30 cellular contexts compared by ENCODE assay signal in genomic region chr1:17637055-17637454, GRCh38.
"Had no signal": no experiment of that assay in that cellular context is flagged by ENCODE, and none has a peak within 500 bp of the region (broad histone marks: within the 10 kb centered on the region; RNA-seq: fewer than 3 reads in every experiment).

No MANE protein-coding gene starts in this region.

- H3K9me3 Mint-ChIP-seq: activated CD4-positive, alpha-beta T cell treated with anti-CD3 and anti-CD28 coated beads, Interleukin-2, amount 10 ng/mL, durations not matched to agents 7 days and 5 days; activated CD8-positive, alpha-beta T cell treated with anti-CD3 and anti-CD28 coated beads for 36 hours; activated naive CD4-positive, alpha-beta T cell treated with anti-CD3 and anti-CD28 coated beads, Interleukin-2, amount 50 U/mL, for 72 hours; mesothelial cell of epicardium; naive B cell had no signal

- H3K27me3 ChIP-seq: body of pancreas, cardiac muscle cell, gastroesophageal sphincter, hepatocyte, pancreas, suprapubic skin, transverse colon had no signal

- H3K9me3 ChIP-seq: body of pancreas, gastroesophageal sphincter, left ventricle myocardium inferior, pancreas, prostate gland, suprapubic skin, transverse colon had no signal

- H3K4me1 ChIP-seq: body of pancreas, pancreas, prostate gland, transverse colon had no signal

- H3K36me3 Mint-ChIP-seq: activated CD8-positive, alpha-beta memory T cell treated with anti-CD3 and anti-CD28 coated beads, Interleukin-2, amount 10 ng/mL, durations not matched to agents 7 days and 5 days; activated naive CD4-positive, alpha-beta T cell treated with anti-CD3 and anti-CD28 coated beads, Interleukin-2, amount 50 U/mL, for 72 hours; naive B cell had no signal

- H3K27ac ChIP-seq: body of pancreas, cardiac muscle cell, hepatocyte, left ventricle myocardium inferior, pancreas, prostate gland, suprapubic skin, transverse colon, WERI-Rb-1 had no signal

- H3K27me3 Mint-ChIP-seq: activated CD4-positive, alpha-beta T cell treated with anti-CD3 and anti-CD28 coated beads, Interleukin-2, amount 10 ng/mL, durations not matched to agents 7 days and 5 days; activated CD8-positive, alpha-beta memory T cell treated with anti-CD3 and anti-CD28 coated beads, Interleukin-2, amount 10 ng/mL, durations not matched to agents 7 days and 5 days; activated CD8-positive, alpha-beta T cell treated with anti-CD3 and anti-CD28 coated beads for 36 hours had no signal

- H3K4me3 ChIP-seq: body of pancreas, cardiac muscle cell, gastroesophageal sphincter, hepatocyte, left ventricle myocardium inferior, lung, pancreas, prostate gland, smooth muscle cell, suprapubic skin, transverse colon had no signal

- H3K4me3 Mint-ChIP-seq: activated CD4-positive, alpha-beta T cell treated with anti-CD3 and anti-CD28 coated beads, Interleukin-2, amount 10 ng/mL, durations not matched to agents 7 days and 5 days; activated CD8-positive, alpha-beta memory T cell treated with anti-CD3 and anti-CD28 coated beads, Interleukin-2, amount 10 ng/mL, durations not matched to agents 7 days and 5 days; activated CD8-positive, alpha-beta T cell treated with anti-CD3 and anti-CD28 coated beads for 36 hours; mesothelial cell of epicardium; naive B cell had no signal

- H3K4me1 Mint-ChIP-seq: activated CD4-positive, alpha-beta T cell treated with anti-CD3 and anti-CD28 coated beads, Interleukin-2, amount 10 ng/mL, durations not matched to agents 7 days and 5 days; activated CD8-positive, alpha-beta memory T cell treated with anti-CD3 and anti-CD28 coated beads, Interleukin-2, amount 10 ng/mL, durations not matched to agents 7 days and 5 days; mesothelial cell of epicardium had no signal

- FAIRE-seq: endothelial cell of umbilical vein, pancreas had no signal

- H3K27ac Mint-ChIP-seq: activated CD4-positive, alpha-beta T cell treated with anti-CD3 and anti-CD28 coated beads, Interleukin-2, amount 10 ng/mL, durations not matched to agents 7 days and 5 days; activated CD8-positive, alpha-beta memory T cell treated with anti-CD3 and anti-CD28 coated beads, Interleukin-2, amount 10 ng/mL, durations not matched to agents 7 days and 5 days; activated CD8-positive, alpha-beta T cell treated with anti-CD3 and anti-CD28 coated beads for 36 hours; mesothelial cell of epicardium had no signal

- H3K4me2 ChIP-seq: hepatocyte, smooth muscle cell had no signal

- DNase-seq: activated CD4-positive, alpha-beta T cell treated with anti-CD3 and anti-CD28 coated beads, Interleukin-2, amount 10 ng/mL, durations not matched to agents 7 days and 5 days; activated CD8-positive, alpha-beta memory T cell treated with anti-CD3 and anti-CD28 coated beads, Interleukin-2, amount 10 ng/mL, durations not matched to agents 7 days and 5 days; activated CD8-positive, alpha-beta T cell treated with anti-CD3 and anti-CD28 coated beads for 36 hours; activated naive CD4-positive, alpha-beta T cell; activated T-cell treated with anti-CD3 and anti-CD28 coated beads, Interleukin-2, amount 50 U/mL, for 48 hours; body of pancreas; cerebellar nuclear complex; cortex of kidney; left ventricle myocardium inferior; naive B cell; nucleus accumbens; pancreas; retina; stimulated activated CD4-positive, alpha-beta T cell treated with anti-CD3 and anti-CD28 coated beads, Interleukin-1b, Interleukin-23, amount 100 ng/mL, for 48 hours; stimulated activated CD4-positive, alpha-beta T cell treated with anti-CD3 and anti-CD28 coated beads, Interleukin-4, amount 100 ng/mL, for 4 hours; stimulated activated CD8-positive, alpha-beta memory T cell treated with anti-CD3 and anti-CD28 coated beads, Interleukin-4, amount 100 ng/mL, for 48 hours; stimulated activated naive CD4-positive, alpha-beta T cell; T1000; transverse colon; WERI-Rb-1 had no signal
